In the genomic region with DNA sequence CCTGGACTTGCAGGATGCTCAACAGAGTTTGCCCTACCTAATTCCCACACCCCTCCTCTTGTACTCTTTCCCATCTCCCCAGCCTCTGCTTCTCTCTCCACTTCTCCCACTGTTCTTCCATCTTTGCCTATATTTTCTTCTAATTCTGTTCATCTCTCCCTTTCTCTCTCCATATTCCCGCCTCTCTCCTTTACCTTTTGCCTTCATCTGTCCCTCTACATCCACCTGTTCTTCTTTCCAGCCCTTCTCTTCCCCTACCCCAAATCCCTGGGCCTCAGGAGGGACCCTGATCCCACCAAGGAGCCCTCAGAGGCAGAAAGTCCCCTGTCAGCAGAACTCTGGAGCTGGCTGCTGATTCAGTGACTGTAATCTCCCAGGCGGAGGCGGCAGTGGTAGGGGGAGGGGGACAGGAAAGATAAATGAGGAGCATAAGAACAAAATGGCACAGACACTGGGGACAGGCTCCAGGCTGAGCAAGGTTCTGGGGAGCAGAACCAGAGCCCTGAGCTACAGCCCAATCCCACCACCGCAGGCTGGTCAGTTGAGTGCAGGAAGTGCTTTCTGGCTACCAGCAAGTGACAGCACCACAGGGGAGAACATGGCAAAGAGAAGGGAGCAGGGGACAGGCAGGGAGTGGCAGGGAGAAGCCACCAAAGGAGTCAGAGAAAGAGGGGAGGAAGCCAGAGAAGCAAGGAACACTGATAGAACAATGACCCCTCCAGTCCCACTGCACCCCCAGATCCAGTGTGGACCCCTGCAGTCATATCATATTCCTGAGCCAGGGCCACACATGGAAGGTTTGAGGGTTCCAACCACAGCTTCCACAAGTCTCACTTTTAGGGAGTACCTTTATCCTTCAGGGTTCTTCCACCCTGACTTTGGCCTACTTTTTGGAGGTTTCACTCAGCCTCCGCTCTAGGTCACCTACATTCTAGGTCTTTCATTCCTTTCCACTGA, we compare ENCODE assay signal across 16 cellular contexts.
"Had no signal": no experiment of that assay in that cellular context is flagged by ENCODE, and none has a peak within 500 bp of the region (broad histone marks: within the 10 kb centered on the region; RNA-seq: fewer than 3 reads in every experiment).

No MANE protein-coding gene starts in this region.

- DNase-seq: activated CD4-positive, alpha-beta T cell treated with anti-CD3 and anti-CD28 coated beads for 48 hours; activated CD8-positive, alpha-beta memory T cell treated with anti-CD3 and anti-CD28 coated beads, Interleukin-2, amount 50 U/mL, for 4 hours; activated CD8-positive, alpha-beta T cell treated with anti-CD3 and anti-CD28 coated beads, Interleukin-2, amount 10 ng/mL, durations not matched to agents 7 days and 5 days; activated effector memory CD4-positive, alpha-beta T cell treated with anti-CD3 and anti-CD28 coated beads, Interleukin-2, amount 50 U/mL, for 16 hours; activated T-cell treated with anti-CD3 and anti-CD28 coated beads, Interleukin-2, amount 50 U/mL, for 48 hours; immature natural killer cell; midbrain; stimulated activated CD4-positive, alpha-beta T cell treated with anti-CD3 and anti-CD28 coated beads, Interleukin-12 subunit alpha, Interleukin-12 subunit beta, amount 100 ng/mL, for 4 hours had no signal

- H3K4me3 Mint-ChIP-seq: activated CD8-positive, alpha-beta T cell treated with anti-CD3 and anti-CD28 coated beads, Interleukin-2, amount 10 ng/mL, durations not matched to agents 7 days and 5 days; activated naive CD4-positive, alpha-beta T cell treated with anti-CD3 and anti-CD28 coated beads, Interleukin-2, amount 50 U/mL, for 24 hours; immature natural killer cell; stimulated activated effector memory CD8-positive, alpha-beta T cell treated with anti-CD3 and anti-CD28 coated beads, Interleukin-12 subunit alpha, Interleukin-12 subunit beta, amount 100 ng/mL, for 72 hours; T-helper 1 cell treated with Interleukin-12 subunit alpha and Interleukin-12 subunit beta and Interleukin-4 antibody, amounts not matched to agents 30 μg/mL and 1 μg/mL, for 36 hours; WTC11 had no signal

- H3K9ac ChIP-seq: parathyroid adenoma had no signal

- H3K4me3 ChIP-seq: lung, thoracic aorta had no signal

- H3K36me3 ChIP-seq: thoracic aorta had no signal

- ATAC-seq: activated CD8-positive, alpha-beta T cell treated with anti-CD3 and anti-CD28 coated beads, Interleukin-2, amount 10 ng/mL, durations not matched to agents 7 days and 5 days; esophagus mucosa; stimulated activated effector memory CD8-positive, alpha-beta T cell treated with anti-CD3 and anti-CD28 coated beads, Interleukin-12 subunit alpha, Interleukin-12 subunit beta, amount 100 ng/mL, for 72 hours; WTC11 had no signal

- H3K27ac Mint-ChIP-seq: activated CD8-positive, alpha-beta T cell treated with anti-CD3 and anti-CD28 coated beads, Interleukin-2, amount 10 ng/mL, durations not matched to agents 7 days and 5 days; activated naive CD4-positive, alpha-beta T cell treated with anti-CD3 and anti-CD28 coated beads, Interleukin-2, amount 50 U/mL, for 24 hours; immature natural killer cell; stimulated activated effector memory CD8-positive, alpha-beta T cell treated with anti-CD3 and anti-CD28 coated beads, Interleukin-12 subunit alpha, Interleukin-12 subunit beta, amount 100 ng/mL, for 72 hours; T-helper 1 cell treated with Interleukin-12 subunit alpha and Interleukin-12 subunit beta and Interleukin-4 antibody, amounts not matched to agents 30 μg/mL and 1 μg/mL, for 36 hours; WTC11 had no signal

- H3K27ac ChIP-seq: parathyroid adenoma, thoracic aorta had no signal

- H3K4me1 Mint-ChIP-seq: activated naive CD4-positive, alpha-beta T cell treated with anti-CD3 and anti-CD28 coated beads, Interleukin-2, amount 50 U/mL, for 24 hours; immature natural killer cell had no signal

- H3K9me3 Mint-ChIP-seq: activated naive CD4-positive, alpha-beta T cell treated with anti-CD3 and anti-CD28 coated beads, Interleukin-2, amount 50 U/mL, for 24 hours; immature natural killer cell; stimulated activated effector memory CD8-positive, alpha-beta T cell treated with anti-CD3 and anti-CD28 coated beads, Interleukin-12 subunit alpha, Interleukin-12 subunit beta, amount 100 ng/mL, for 72 hours; T-helper 1 cell treated with Interleukin-12 subunit alpha and Interleukin-12 subunit beta and Interleukin-4 antibody, amounts not matched to agents 30 μg/mL and 1 μg/mL, for 36 hours; WTC11 had no signal

- H3K9me3 ChIP-seq: thoracic aorta had no signal

- H3K36me3 Mint-ChIP-seq: WTC11 had no signal

- H2AFZ ChIP-seq: parathyroid adenoma had no signal
